ENCODE assay signal across 15 cellular contexts in the genomic region with DNA sequence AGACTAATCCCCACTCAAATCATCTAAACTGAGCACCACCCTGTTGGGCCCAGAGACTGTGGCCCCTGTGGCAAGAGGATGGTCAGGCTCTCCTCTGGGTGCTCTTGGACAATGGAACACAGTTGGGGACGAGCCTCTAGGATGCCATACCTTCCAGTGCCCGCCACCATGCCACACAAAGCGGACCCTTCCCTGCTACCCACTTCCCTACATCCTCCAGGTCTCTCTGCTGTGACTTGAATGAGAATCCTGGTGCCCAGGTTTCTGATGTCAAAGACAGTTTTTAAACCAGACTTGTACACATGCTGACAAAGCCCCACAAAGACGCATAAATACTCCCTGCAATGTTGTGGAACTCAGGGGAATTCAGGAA. TPM values are rescaled to one million over a fixed set of nuclear protein-coding genes. Genes with fewer than 3 reads are reported as not detected.
A peak's percentile ranks its signal among the peaks of the same experiment; 100 is the strongest.
DNase-seq lines count a peak whose midpoint lies in the region; ATAC-seq and TF ChIP-seq lines count a peak whose summit lies in the region.
"Had no signal": no experiment of that assay in that cellular context is flagged by ENCODE, and none has a peak within 500 bp of the region (broad histone marks: within the 10 kb centered on the region; RNA-seq: fewer than 3 reads in every experiment).

No MANE protein-coding gene starts in this region.

- in situ Hi-C loops in transverse colon (cut with MboI; ENCODE audit: low pct_ligation_motif_present in 1 of 4, low pct_unique_long_range_greater_than_20kb in 1 of 4, low sequenced_read_pairs in 3 of 4), result loop anchor here in 3 of 4 donors (5.0 to 10.0 kb wide), 4 partner anchors 33 to 163 kb away; no protein-coding TSS in a partner anchor

- no peaks in the 10 kb centered on the region for H3K9me3 Mint-ChIP-seq in activated CD4-positive, alpha-beta T cell treated with anti-CD3 and anti-CD28 coated beads, Interleukin-2, amount 10 ng/mL, durations not matched to agents 7 days and 5 days
- H3K9me3 Mint-ChIP-seq in neural progenitor cell, result no peaks in the 10 kb centered on the region
- H3K9me3 Mint-ChIP-seq: activated naive CD4-positive, alpha-beta T cell treated with anti-CD3 and anti-CD28 coated beads, Interleukin-2, amount 50 U/mL, for 24 hours; naive thymus-derived CD8-positive, alpha-beta T cell had no signal

- H3K4me3 Mint-ChIP-seq in activated CD4-positive, alpha-beta T cell treated with anti-CD3 and anti-CD28 coated beads, Interleukin-2, amount 10 ng/mL, durations not matched to agents 7 days and 5 days, result no peak overlapping the region
- H3K4me3 Mint-ChIP-seq in neural progenitor cell, result no peak overlapping the region
- H3K4me3 Mint-ChIP-seq: activated naive CD4-positive, alpha-beta T cell treated with anti-CD3 and anti-CD28 coated beads, Interleukin-2, amount 50 U/mL, for 24 hours; naive thymus-derived CD8-positive, alpha-beta T cell had no signal

- H3K79me2 ChIP-seq in neural progenitor cell (ENCODE audit: low read depth), result peaks cover 39% of the 10 kb centered on the region

- H3K4me1 Mint-ChIP-seq in activated CD4-positive, alpha-beta T cell treated with anti-CD3 and anti-CD28 coated beads, Interleukin-2, amount 10 ng/mL, durations not matched to agents 7 days and 5 days, result peaks cover 32% of the 10 kb centered on the region
- H3K4me1 Mint-ChIP-seq in neural progenitor cell, result peaks cover 33% of the 10 kb centered on the region

- intact Hi-C loops in transverse colon (cut with DNase I; ENCODE audit: low total_unique reads), result loop anchor here (10.0 kb wide), 1 partner anchor 160 kb away; no protein-coding TSS in a partner anchor

- no peak overlapping the region for H3K9ac ChIP-seq in neural progenitor cell

- peaks cover 63% of the 10 kb centered on the region for H3F3A ChIP-seq in neural progenitor cell (ENCODE audit: low read depth)

- no peaks in the 10 kb centered on the region for H3K27me3 Mint-ChIP-seq in activated CD4-positive, alpha-beta T cell treated with anti-CD3 and anti-CD28 coated beads, Interleukin-2, amount 10 ng/mL, durations not matched to agents 7 days and 5 days
- no peaks in the 10 kb centered on the region for H3K27me3 Mint-ChIP-seq in neural progenitor cell (ENCODE audit: insufficient read depth, low read depth)
- H3K27me3 Mint-ChIP-seq: activated naive CD4-positive, alpha-beta T cell treated with anti-CD3 and anti-CD28 coated beads, Interleukin-2, amount 50 U/mL, for 24 hours; naive thymus-derived CD8-positive, alpha-beta T cell had no signal

- no peaks in the 10 kb centered on the region for H4K20me1 ChIP-seq in neural progenitor cell (ENCODE audit: low read depth)

- peak overlapping the region; percentile 36 for H3K27ac Mint-ChIP-seq in activated CD4-positive, alpha-beta T cell treated with anti-CD3 and anti-CD28 coated beads, Interleukin-2, amount 10 ng/mL, durations not matched to agents 7 days and 5 days
- H3K27ac Mint-ChIP-seq in neural progenitor cell, result peak overlapping the region; percentile 15
- H3K27ac Mint-ChIP-seq: activated naive CD4-positive, alpha-beta T cell treated with anti-CD3 and anti-CD28 coated beads, Interleukin-2, amount 50 U/mL, for 24 hours had no signal

- CTCF ChIA-PET in activated CD4-positive, alpha-beta T cell treated with anti-CD3 and anti-CD28 coated beads, Interleukin-2, amount 10 ng/mL, durations not matched to agents 7 days and 5 days (lab: Charles Lee), result interaction anchor here (0.7 to 5.5 kb wide), 33 partner anchors 8 to 202 kb away, joined by 3 to 80 read pairs (median 9); a partner anchor contains a TSS

- H3K4me1 ChIP-seq in neural progenitor cell, result peaks cover 19% of the 10 kb centered on the region
- H3K4me1 ChIP-seq in transverse colon, result peaks cover 19 to 50% (median 34%) of the 10 kb centered on the region in 4 donors
- H3K4me1 ChIP-seq: SJCRH30 had no signal

- peaks cover 21% of the 10 kb centered on the region for H3K36me3 Mint-ChIP-seq in activated CD4-positive, alpha-beta T cell treated with anti-CD3 and anti-CD28 coated beads, Interleukin-2, amount 10 ng/mL, durations not matched to agents 7 days and 5 days (ENCODE audit: low read depth)
- peaks cover 4% of the 10 kb centered on the region for H3K36me3 Mint-ChIP-seq in neural progenitor cell
- H3K36me3 Mint-ChIP-seq: activated naive CD4-positive, alpha-beta T cell treated with anti-CD3 and anti-CD28 coated beads, Interleukin-2, amount 50 U/mL, for 24 hours had no signal

- H2AFZ ChIP-seq in neural progenitor cell (replicated peaks), result no peak overlapping the region

- WGBS in transverse colon (ENCODE audit: low coverage in 1 of 2), 2 donors, result 86% methylated on average over 4 of the region's 4 CpGs; no CpG with 5 or more reads in 1 of the 2 donors

- no peaks in the 10 kb centered on the region for H3K9me3 ChIP-seq in neural progenitor cell (ENCODE audit: low read depth)
- no peaks in the 10 kb centered on the region for H3K9me3 ChIP-seq in transverse colon
- H3K9me3 ChIP-seq: psoas muscle, SJCRH30 had no signal

- H3K4me2 ChIP-seq in neural progenitor cell, result no peak overlapping the region

- H3K36me3 ChIP-seq in neural progenitor cell (no peaks in the 10 kb centered on the region), transverse colon (no peaks in the 10 kb centered on the region)
- H3K36me3 ChIP-seq: SJCRH30 had no signal

- H3K27me3 ChIP-seq in neural progenitor cell, result no peaks in the 10 kb centered on the region
- H3K27me3 ChIP-seq in transverse colon, result no peaks in the 10 kb centered on the region
- H3K27me3 ChIP-seq: SJCRH30 had no signal

- TF ChIP-seq EP300 in transverse colon (IDR thresholded peaks at IDR 0.05; ENCODE audit: low read depth), result no peak

- no peak for ATAC-seq in HG02759 (IDR thresholded peaks at IDR 0.05; ENCODE audit: unreplicated experiment)

- no peak for DNase-seq in activated CD4-positive, alpha-beta T cell treated with anti-CD3 and anti-CD28 coated beads, Interleukin-2, amount 10 ng/mL, durations not matched to agents 7 days and 5 days
- DNase-seq in activated CD4-positive, alpha-beta T cell treated with anti-CD3 and anti-CD28 coated beads, Interleukin-2, amount 50 U/mL, for 1 hour, result no peak
- DNase-seq in epidermal melanocyte (ENCODE audit: insufficient read length, low spot score) (peak; percentile 5), neural progenitor cell (ENCODE audit: low spot score) (no peak), transverse colon (no peak), NCI-H2171 treated with DMSO at 0.1 percent for 48 hours (lab: John Stamatoyannopoulos, UW) (no peak), SHP77 treated with DMSO at 0.1 percent for 48 hours (lab: John Stamatoyannopoulos, UW) (no peak)
- DNase-seq: activated CD8-positive, alpha-beta memory T cell treated with anti-CD3 and anti-CD28 coated beads, Interleukin-2, amount 50 U/mL, for 48 hours; foreskin fibroblast; psoas muscle had no signal

- H3K27ac ChIP-seq in neural progenitor cell (no peak overlapping the region), transverse colon (peak overlapping the region; percentile 10 to 81 (median 66))
- H3K27ac ChIP-seq: 22Rv1, psoas muscle, SJCRH30 had no signal

- H3K4me3 ChIP-seq in neural progenitor cell, result no peak overlapping the region
- no peak overlapping the region for H3K4me3 ChIP-seq in transverse colon
- H3K4me3 ChIP-seq: psoas muscle, SJCRH30 had no signal

- POLR2A ChIA-PET in activated CD4-positive, alpha-beta T cell treated with anti-CD3 and anti-CD28 coated beads, Interleukin-2, amount 10 ng/mL, durations not matched to agents 7 days and 5 days (lab: Charles Lee), result interaction anchor here (0.5 kb wide), 1 partner anchor 35 kb away, joined by 4 read pairs; no protein-coding TSS in a partner anchor

- no peak for TF ChIP-seq POLR2A in transverse colon (IDR thresholded peaks at IDR 0.05)

- TF ChIP-seq CTCF in neural progenitor cell (IDR thresholded peaks at IDR 0.05), result no peak
- TF ChIP-seq CTCF in transverse colon (IDR thresholded peaks at IDR 0.05), result no peak

RNA-seq across cellular contexts. Expression of a gene that starts 4.7 kb away (rescaled TPM):
- total RNA-seq in activated CD4-positive, alpha-beta T cell treated with anti-CD3 and anti-CD28 coated beads, Interleukin-2, amount 10 ng/mL, durations not matched to agents 7 days and 5 days, result 10 to 100 TPM; 11.6 to 15.1 TPM
- total RNA-seq in neural progenitor cell (ENCODE audit: low replicate concordance) (13.9 and 22.0 TPM in 2 replicates), transverse colon (10 to 100 TPM in 2 of 4 donors, 1 to 10 TPM in 2; 2.8 to 14.1 (median 8.2) TPM)

RNA-seq across cellular contexts. Expression of a gene that starts 4.8 kb away (rescaled TPM):
- 100 to 1,000 TPM; 285 to 290 TPM for total RNA-seq in activated CD4-positive, alpha-beta T cell treated with anti-CD3 and anti-CD28 coated beads, Interleukin-2, amount 10 ng/mL, durations not matched to agents 7 days and 5 days
- total RNA-seq in neural progenitor cell (ENCODE audit: low replicate concordance), result 472 and 510 TPM in 2 replicates
- 100 to 1,000 TPM; 115 to 279 (median 192) TPM for total RNA-seq in transverse colon

RNA-seq across cellular contexts. Expression of a gene that starts 5.3 kb away (rescaled TPM):
- 1 to 10 TPM; 2.3 to 2.5 TPM for total RNA-seq in activated CD4-positive, alpha-beta T cell treated with anti-CD3 and anti-CD28 coated beads, Interleukin-2, amount 10 ng/mL, durations not matched to agents 7 days and 5 days
- total RNA-seq in neural progenitor cell (ENCODE audit: low replicate concordance), result 53.6 and 142 TPM in 2 replicates
- 100 to 1,000 TPM; 129 to 530 (median 245) TPM for total RNA-seq in transverse colon

RNA-seq across cellular contexts. Expression of a gene that starts 11.3 kb away (rescaled TPM):
- total RNA-seq in activated CD4-positive, alpha-beta T cell treated with anti-CD3 and anti-CD28 coated beads, Interleukin-2, amount 10 ng/mL, durations not matched to agents 7 days and 5 days, result 10 to 100 TPM; 17.4 to 19.4 TPM
- total RNA-seq in neural progenitor cell (ENCODE audit: low replicate concordance) (8.3 and 11.8 TPM in 2 replicates), transverse colon (1 to 10 TPM; 1.8 to 4.4 (median 2.9) TPM)

Comparison
In these comparisons a context has a peak if more than half of its experiments do, and no peak if none do; other contexts are left out.
1. RNA of a gene that starts 5.3 kb away (total RNA-seq): 129 to 530 TPM in transverse colon and 53.6 to 142 TPM in neural progenitor cell; 2.3 to 2.5 TPM in activated CD4-positive, alpha-beta T cell treated with anti-CD3 and anti-CD28 coated beads, Interleukin-2, amount 10 ng/mL, durations not matched to agents 7 days and 5 days; every median in the first group is over 10 times any median in the second.